1 cellular context compared by ENCODE assay signal in the genomic region with DNA sequence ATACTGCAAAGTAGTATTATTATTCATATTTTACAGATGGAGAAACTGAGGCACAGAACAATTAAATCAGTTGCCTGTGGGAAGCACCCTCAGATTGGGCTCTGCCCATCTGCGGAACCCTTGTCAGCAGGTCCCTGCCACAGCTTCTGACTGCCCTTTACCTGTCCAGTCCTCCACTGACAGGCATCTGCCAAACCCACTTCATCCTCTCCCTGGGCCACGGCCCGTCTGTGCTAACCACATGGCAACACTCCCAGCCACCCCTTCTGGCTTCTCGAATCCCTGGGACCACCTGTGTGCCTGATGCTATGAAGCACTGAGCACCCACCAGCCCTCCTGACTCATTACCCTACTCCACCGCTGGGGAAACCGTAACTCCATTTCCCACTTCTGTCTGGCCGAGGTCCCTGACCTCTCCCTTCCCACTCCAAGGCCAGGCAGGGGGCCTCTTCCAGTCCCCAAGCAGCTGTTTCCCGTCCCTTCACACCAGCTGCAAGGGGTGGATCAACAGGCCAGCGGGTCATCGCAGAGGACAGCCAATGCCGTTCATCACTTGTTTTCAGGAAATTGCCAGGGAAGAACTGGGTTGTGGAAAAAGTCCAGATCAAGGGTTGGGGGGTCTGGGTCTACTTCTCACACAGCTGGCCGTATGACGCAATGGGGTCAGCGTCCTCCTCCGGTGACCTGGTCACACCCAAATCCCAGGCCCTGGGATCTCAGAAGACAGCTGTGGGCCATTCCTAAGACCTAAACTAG.
TF ChIP-seq lines count a peak whose summit lies in the region.

No MANE protein-coding gene starts in this region.

TF ChIP-seq in liver, 16 proteins besides CTCF, POLR2A, EP300 and RAD21 (continued from another document):
- no peak for TF ChIP-seq FOXA2 (IDR thresholded peaks at IDR 0.05)
- no peak for TF ChIP-seq YY1 (IDR thresholded peaks at IDR 0.05)
- no peak for TF ChIP-seq HNF4G (IDR thresholded peaks at IDR 0.05)
- no peak for TF ChIP-seq EGR1 (IDR thresholded peaks at IDR 0.05; ENCODE audit: low read depth in 2 of 2)
- no peak for TF ChIP-seq FOXA1 (IDR thresholded peaks at IDR 0.05)
